Comparison of ENCODE assay signal across 1 cellular context in the genomic region with DNA sequence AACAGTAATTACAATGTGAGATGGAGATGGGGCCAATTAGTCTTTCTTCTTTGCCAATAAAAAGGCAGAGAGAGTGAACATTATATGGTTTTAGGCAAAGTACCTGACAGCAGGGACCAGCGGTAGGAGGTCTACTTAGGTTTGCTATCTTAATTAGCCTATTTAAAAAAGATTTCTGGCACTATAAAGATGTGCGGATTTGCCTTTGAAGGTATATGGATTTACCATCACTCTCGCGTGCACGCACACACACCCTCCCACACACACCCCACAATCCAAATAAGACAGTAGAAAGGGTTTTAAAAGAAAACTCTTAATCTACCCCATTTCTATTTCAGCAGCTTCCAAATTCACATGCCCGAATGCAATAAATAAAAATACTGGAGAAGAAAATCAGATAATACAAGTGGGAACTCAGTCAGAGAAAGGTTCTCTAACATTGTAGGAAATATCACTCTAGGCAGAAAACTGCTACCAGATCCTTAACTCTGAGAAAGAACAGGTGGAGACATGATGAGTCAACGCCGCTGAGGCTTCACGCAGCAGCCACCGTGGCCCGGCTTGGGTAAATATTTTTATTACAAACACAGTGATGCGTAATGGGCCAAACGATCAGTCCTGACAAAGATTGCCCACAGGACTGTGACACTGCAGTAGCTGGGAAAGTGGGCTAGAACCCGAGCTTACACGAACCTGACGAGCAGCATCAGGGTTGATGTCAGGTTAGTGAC.
TF ChIP-seq lines count a peak whose summit lies in the region.

No MANE protein-coding gene starts in this region.

TF ChIP-seq in HEK293T, 16 proteins besides CTCF, POLR2A, EP300 and RAD21:
- TF ChIP-seq L3MBTL2 (conservative IDR thresholded peaks at IDR 0.05), result no peak
TF ChIP-seq in HEK293T: peak in this region for 0.
